ENCODE assay signal across 27 cellular contexts in genomic region chr6:99619409-99619762, GRCh38. TPM values are rescaled to one million over a fixed set of nuclear protein-coding genes. Genes with fewer than 3 reads are reported as not detected.
"Had no signal": no experiment of that assay in that cellular context is flagged by ENCODE, and none has a peak within 500 bp of the region (broad histone marks: within the 10 kb centered on the region; RNA-seq: fewer than 3 reads in every experiment).

No MANE protein-coding gene starts in this region.

- H3K4me3 Mint-ChIP-seq: activated CD4-positive, alpha-beta memory T cell treated with anti-CD3 and anti-CD28 coated beads, Interleukin-2, amount 10 ng/mL, durations not matched to agents 7 days and 5 days; activated naive CD8-positive, alpha-beta T cell treated with anti-CD3 and anti-CD28 coated beads, Interleukin-2, amount 10 ng/mL, durations not matched to agents 7 days and 5 days; activated T-helper 17 cell treated with anti-CD3 and anti-CD28 coated beads, Interleukin-2, amount 50 U/mL, for 72 hours; central memory CD8-positive, alpha-beta T cell; stimulated activated naive CD8-positive, alpha-beta T cell treated with anti-CD3 and anti-CD28 coated beads, Interleukin-15, Interleukin-2, amounts not matched to agents 100 ng/mL and 50 ng/mL, for 24 hours; T-cell had no signal

- H3K9me3 Mint-ChIP-seq: activated naive CD8-positive, alpha-beta T cell treated with anti-CD3 and anti-CD28 coated beads, Interleukin-2, amount 10 ng/mL, durations not matched to agents 7 days and 5 days; activated T-helper 17 cell treated with anti-CD3 and anti-CD28 coated beads, Interleukin-2, amount 50 U/mL, for 72 hours; central memory CD8-positive, alpha-beta T cell had no signal

- H3K36me3 ChIP-seq: brain microvascular endothelial cell, gastroesophageal sphincter, heart right ventricle, left lung, transverse colon, vagina had no signal

- H3K27ac Mint-ChIP-seq: activated CD4-positive, alpha-beta memory T cell treated with anti-CD3 and anti-CD28 coated beads, Interleukin-2, amount 10 ng/mL, durations not matched to agents 7 days and 5 days; activated naive CD8-positive, alpha-beta T cell treated with anti-CD3 and anti-CD28 coated beads, Interleukin-2, amount 10 ng/mL, durations not matched to agents 7 days and 5 days; activated T-helper 17 cell treated with anti-CD3 and anti-CD28 coated beads, Interleukin-2, amount 50 U/mL, for 72 hours; stimulated activated naive CD8-positive, alpha-beta T cell treated with anti-CD3 and anti-CD28 coated beads, Interleukin-15, Interleukin-2, amounts not matched to agents 100 ng/mL and 50 ng/mL, for 24 hours; T-cell had no signal

- DNase-seq: activated CD4-positive, alpha-beta memory T cell treated with anti-CD3 and anti-CD28 coated beads, Interleukin-2, amount 10 ng/mL, durations not matched to agents 7 days and 5 days; activated CD4-positive, alpha-beta T cell treated with anti-CD3 and anti-CD28 coated beads for 48 hours; activated CD4-positive, CD25-positive, alpha-beta regulatory T cell; activated naive CD4-positive, alpha-beta T cell; activated naive CD8-positive, alpha-beta T cell treated with anti-CD3 and anti-CD28 coated beads, Interleukin-2, amount 10 ng/mL, durations not matched to agents 7 days and 5 days; activated T-cell treated with anti-CD3 and anti-CD28 coated beads, Interleukin-2, amount 50 U/mL, for 1 hour; amygdala; brain microvascular endothelial cell; heart right ventricle; kidney; stimulated activated CD4-positive, alpha-beta T cell treated with anti-CD3 and anti-CD28 coated beads, Interleukin-2, amount 100 ng/mL, for 48 hours; T-cell; T-helper 9 cell; transverse colon had no signal

- H3K4me3 ChIP-seq: coronary artery, gastroesophageal sphincter, heart right ventricle, left lung, psoas muscle, skin epidermis, transverse colon, vagina had no signal

- H3K9me3 ChIP-seq: gastroesophageal sphincter, heart right ventricle, left lung, psoas muscle, transverse colon, vagina had no signal

- H3K36me3 Mint-ChIP-seq: T-cell had no signal

- H3K27ac ChIP-seq: brain microvascular endothelial cell, coronary artery, gastroesophageal sphincter, heart right ventricle, left lung, psoas muscle, skin epidermis, transverse colon, vagina had no signal

- ATAC-seq: activated T-helper 17 cell treated with anti-CD3 and anti-CD28 coated beads, Interleukin-2, amount 50 U/mL, for 72 hours; esophagus mucosa; gastroesophageal sphincter; heart right ventricle; left lung; psoas muscle; right cardiac atrium; T-cell had no signal

- H3K4me1 Mint-ChIP-seq: activated T-helper 17 cell treated with anti-CD3 and anti-CD28 coated beads, Interleukin-2, amount 50 U/mL, for 72 hours had no signal

RNA-seq across cellular contexts. Expression of gene PRDM13, which starts 12.8 kb away (rescaled TPM):
- total RNA-seq: activated CD4-positive, alpha-beta memory T cell treated with anti-CD3 and anti-CD28 coated beads, Interleukin-2, amount 10 ng/mL, durations not matched to agents 7 days and 5 days; activated naive CD8-positive, alpha-beta T cell treated with anti-CD3 and anti-CD28 coated beads, Interleukin-2, amount 10 ng/mL, durations not matched to agents 7 days and 5 days; activated T-helper 17 cell treated with anti-CD3 and anti-CD28 coated beads, Interleukin-2, amount 50 U/mL, for 72 hours; esophagus mucosa; gastroesophageal sphincter; heart right ventricle; kidney; left lung; osteocyte; psoas muscle; right cardiac atrium; T-cell; transverse colon; vagina had no signal
- polyA plus RNA-seq: heart right ventricle, neural cell, psoas muscle, right cardiac atrium had no signal
